In genomic region chr2:108324531-108325256, GRCh38 we compare ENCODE assay signal across 14 cellular contexts. TPM values are rescaled to one million over a fixed set of nuclear protein-coding genes. Genes with fewer than 3 reads are reported as not detected.
DNase-seq lines count a peak whose midpoint lies in the region; ATAC-seq, FAIRE-seq and TF ChIP-seq lines count a peak whose summit lies in the region.
"Had no signal": no experiment of that assay in that cellular context is flagged by ENCODE, and none has a peak within 500 bp of the region (broad histone marks: within the 10 kb centered on the region; RNA-seq: fewer than 3 reads in every experiment).

No MANE protein-coding gene starts in this region.

- no peaks in the 10 kb centered on the region for H3K36me3 Mint-ChIP-seq in HFFc6 (ENCODE audit: low read depth)
- no peaks in the 10 kb centered on the region for H3K36me3 Mint-ChIP-seq in activated naive CD4-positive, alpha-beta T cell treated with anti-CD3 and anti-CD28 coated beads, Interleukin-2, amount 50 U/mL, for 72 hours

- no peak for TF ChIP-seq RAD21 in A549 (conservative IDR thresholded peaks at IDR 0.05 in 1 of 2, IDR thresholded peaks at IDR 0.05 in 1 of 2)

- ATAC-seq in A549 (peak; percentile 72 to 74; a peak in 4 of 6 replicates), GM19452 (IDR thresholded peaks at IDR 0.05; ENCODE audit: unreplicated experiment) (no peak)
- no peak for ATAC-seq in activated naive CD4-positive, alpha-beta T cell treated with anti-CD3 and anti-CD28 coated beads, Interleukin-2, amount 50 U/mL, for 72 hours
- ATAC-seq: lower lobe of right lung had no signal

- 60% methylated on average over 2 of the region's 2 CpGs for WGBS in A549 (ENCODE audit: missing lambda C conversion rate)
- WGBS in mammary epithelial cell (ENCODE audit: low coverage, missing lambda C conversion rate): 86% methylated on average over 2 of the region's 2 CpGs

- in situ Hi-C loops in mammary epithelial cell (cut with MboI; ENCODE audit: low sequenced_read_pairs in 2 of 2): no loop called here

- TF ChIP-seq EP300 in A549 (IDR thresholded peaks at IDR 0.05): no peak

- POLR2A ChIA-PET in A549 (lab: Yijun Ruan, JAX): no interaction called here

- H3K4me3 Mint-ChIP-seq in HFFc6: no peak overlapping the region; the same call in 1 of the 2 replicates

- peak overlapping the region; percentile 35; the same call in 2 of the 3 replicates for H3K4me2 ChIP-seq in A549
- H3K4me2 ChIP-seq in mammary epithelial cell (ENCODE audit: insufficient read depth, low read depth, low read length): no peak overlapping the region

- CTCF ChIA-PET in A549 (lab: Yijun Ruan, JAX) (interaction anchor here (0.5 to 1.1 kb wide), 5 partner anchors 9 to 209 kb away, joined by 3 to 5 read pairs (median 4); no protein-coding TSS in a partner anchor), mammary epithelial cell (lab: Charles Lee; ENCODE audit: low non-redundant PET) (interaction anchor here (0.5 kb wide), 1 partner anchor 109 kb away, joined by 5 read pairs; no protein-coding TSS in a partner anchor)

- FAIRE-seq in A549 (lab: Jason Lieb, UNC): no peak

- no peak overlapping the region for H3K9ac ChIP-seq in mammary epithelial cell (ENCODE audit: insufficient read depth, low read length)

- TF ChIP-seq POLR2A in A549 (IDR thresholded peaks at IDR 0.05; ENCODE audit: low read length): no peak

- H3K79me2 ChIP-seq in mammary epithelial cell (ENCODE audit: insufficient read depth, low read length): no peaks in the 10 kb centered on the region

- H3K9me3 ChIP-seq in A549 (no peaks in the 10 kb centered on the region), mammary epithelial cell (replicated peaks; ENCODE audit: insufficient read depth, low read length) (no peaks in the 10 kb centered on the region)
- H3K9me3 ChIP-seq: adrenal gland, lower lobe of right lung, thyroid gland had no signal

- no peak overlapping the region for H2AFZ ChIP-seq in mammary epithelial cell (ENCODE audit: low read depth, low read length)

- no peaks in the 10 kb centered on the region for H3K27me3 ChIP-seq in mammary epithelial cell (ENCODE audit: insufficient read depth, low read length)
- H3K27me3 ChIP-seq: adrenal gland, thyroid gland had no signal

- peaks cover 2% of the 10 kb centered on the region for H3K27me3 Mint-ChIP-seq in HFFc6 (ENCODE audit: insufficient read depth)

- DNase-seq in A549 (ENCODE audit: low read depth in 1 of 2, low spot score in 1 of 2) (peak in 1 of 2 experiments; percentile 46), HFFc6 (peak; percentile 63), mammary epithelial cell (peak; percentile 61), iris pigment epithelial cell (ENCODE audit: low read depth) (peak; percentile 88), 8988T (no peak), T-helper 1 cell (no peak)
- DNase-seq in activated naive CD4-positive, alpha-beta T cell treated with anti-CD3 and anti-CD28 coated beads, Interleukin-2, amount 50 U/mL, for 72 hours (ENCODE audit: low spot score in 2 of 2): no peak
- DNase-seq: activated T-cell treated with anti-CD3 and anti-CD28 coated beads for 4 hours, adrenal gland, DMS153, lower lobe of right lung, thyroid gland had no signal

- dilution Hi-C loops in mammary epithelial cell (cut with HindIII; ENCODE audit: low sequenced_read_pairs): no loop called here

- H3K4me1 Mint-ChIP-seq in HFFc6 (ENCODE audit: low read depth): peaks cover 41% of the 10 kb centered on the region

- TSS peak; percentile 49 for BruUV-seq in mammary epithelial cell (replicated peaks; lab: Mats Ljungman, UMichigan)

- no peaks in the 10 kb centered on the region for H3K36me3 ChIP-seq in mammary epithelial cell (ENCODE audit: insufficient read depth, low read length)
- H3K36me3 ChIP-seq: adrenal gland, lower lobe of right lung, thyroid gland had no signal

- H3K4me3 ChIP-seq in A549 (no peak overlapping the region), mammary epithelial cell (replicated peaks in 1 of 3; ENCODE audit: insufficient read depth in 1 of 3, low read depth in 2 of 3, low read length in 3 of 3) (no peak overlapping the region)
- H3K4me3 ChIP-seq: adrenal gland, lower lobe of right lung, thyroid gland had no signal

- H3K4me1 ChIP-seq in A549: peaks cover 17% of the 10 kb centered on the region
- H3K4me1 ChIP-seq in mammary epithelial cell (ENCODE audit: insufficient read depth, low read length): peaks cover 10% of the 10 kb centered on the region
- H3K4me1 ChIP-seq: adrenal gland, lower lobe of right lung, thyroid gland had no signal

- H4K20me1 ChIP-seq in mammary epithelial cell (ENCODE audit: insufficient read depth, low read length): no peaks in the 10 kb centered on the region

- peak overlapping the region; percentile 50 to 64 for H3K27ac ChIP-seq in A549
- no peak overlapping the region for H3K27ac ChIP-seq in mammary epithelial cell (ENCODE audit: insufficient read depth, low read depth, low read length)
- H3K27ac ChIP-seq: adrenal gland, lower lobe of right lung, thyroid gland had no signal

- intact Hi-C loops in mammary epithelial cell (cut with micrococcal nuclease): no loop called here

- TF ChIP-seq CTCF in A549 (IDR thresholded peaks at IDR 0.05): no peak
- no peak for TF ChIP-seq CTCF in HFFc6 (IDR thresholded peaks at IDR 0.05)
- no peak for TF ChIP-seq CTCF in mammary epithelial cell (conservative IDR thresholded peaks at IDR 0.05 in 1 of 2, IDR thresholded peaks at IDR 0.05 in 1 of 2; ENCODE audit: extremely low read depth in 1 of 2, insufficient read depth in 1 of 2, low read depth in 1 of 2, low read length in 2 of 2)

- no peaks in the 10 kb centered on the region for H3K9me3 Mint-ChIP-seq in HFFc6
- no peaks in the 10 kb centered on the region for H3K9me3 Mint-ChIP-seq in activated naive CD4-positive, alpha-beta T cell treated with anti-CD3 and anti-CD28 coated beads, Interleukin-2, amount 50 U/mL, for 72 hours

- peak overlapping the region; percentile 78 for H3K27ac Mint-ChIP-seq in HFFc6
- H3K27ac Mint-ChIP-seq in activated naive CD4-positive, alpha-beta T cell treated with anti-CD3 and anti-CD28 coated beads, Interleukin-2, amount 50 U/mL, for 72 hours: no peak overlapping the region

TF ChIP-seq in A549, 52 proteins besides CTCF, POLR2A, EP300 and RAD21:
- no peak for TF ChIP-seq FOSL2 (IDR thresholded peaks at IDR 0.05)
- TF ChIP-seq FOSL2 (CRISPR knock-in tag; IDR thresholded peaks at IDR 0.05): 0 out of 2 replicates have a peak, but pooled peaks have one; percentile 10
- TF ChIP-seq RARB (CRISPR knock-in tag; IDR thresholded peaks at IDR 0.05): no peak

RNA-seq across cellular contexts. Expression of gene SULT1C2, which starts 36.0 kb away (rescaled TPM):
- polyA plus RNA-seq in A549 (2011; rRNA removed) (0.26 and 0.36 TPM in 2 replicates), A549 (2017; fragmentation: RNase III; extraction: RNeasy Plus Mini Kit Qiagen cat#74134 plus additional on column Dnase treatment) (0.20 to 0.61 TPM (median 0.56 TPM) in 3 replicates), mammary epithelial cell (not detected)
- 0.04 TPM in 2 replicates for polyA plus RNA-seq in A549 (2012; cell fraction: cytosol; rRNA removed)
- polyA plus RNA-seq in A549 (2012; cell fraction: nucleus; rRNA removed): 0.05 and 0.13 TPM in 2 replicates
- 0.24 and 1.2 TPM in 2 replicates for polyA minus RNA-seq in A549 (2011; rRNA and poly(A)+ RNA removed)
- total RNA-seq in HFFc6 (2021; fragmentation: NEBNext Ultra II Directional; extraction: Animal tissue kit (Norgen Biotek cat#: 25700)): not detected
- not detected for total RNA-seq in mammary epithelial cell
- polyA minus RNA-seq in mammary epithelial cell: not detected
- not detected for total RNA-seq in activated naive CD4-positive, alpha-beta T cell treated with anti-CD3 and anti-CD28 coated beads, Interleukin-2, amount 50 U/mL, for 72 hours
- total RNA-seq: A673 had no signal

RNA-seq across cellular contexts. Expression of gene SULT1C4, which starts 53.1 kb away (rescaled TPM):
- polyA plus RNA-seq in A549 (2011; rRNA removed) (0.05 TPM in 2 replicates), A549 (2017; fragmentation: RNase III; extraction: RNeasy Plus Mini Kit Qiagen cat#74134 plus additional on column Dnase treatment) (not detected in 3 replicates), mammary epithelial cell (not detected)
- polyA plus RNA-seq in A549 (2012; cell fraction: cytosol; rRNA removed): not detected in 2 replicates
- 0.07 TPM in 1 of 2 replicates, not detected in the other for polyA plus RNA-seq in A549 (2012; cell fraction: nucleus; rRNA removed)
- polyA minus RNA-seq in A549 (2011; rRNA and poly(A)+ RNA removed): 0.15 TPM in 1 of 2 replicates, not detected in the other
- total RNA-seq in HFFc6 (2021; fragmentation: NEBNext Ultra II Directional; extraction: Animal tissue kit (Norgen Biotek cat#: 25700)): not detected
- total RNA-seq in mammary epithelial cell: not detected
- not detected for polyA minus RNA-seq in mammary epithelial cell
- not detected for total RNA-seq in activated naive CD4-positive, alpha-beta T cell treated with anti-CD3 and anti-CD28 coated beads, Interleukin-2, amount 50 U/mL, for 72 hours
- total RNA-seq: A673 had no signal

Comparison
In these comparisons a context has a peak if more than half of its experiments do, and no peak if none do; other contexts are left out.
1. ATAC-seq: peak in A549 (2 of 2); none in GM19452 (single experiment) and activated naive CD4-positive, alpha-beta T cell treated with anti-CD3 and anti-CD28 coated beads, Interleukin-2, amount 50 U/mL, for 72 hours (0 of 2).
2. DNase-seq: peak in HFFc6 (single experiment), mammary epithelial cell (single experiment) and iris pigment epithelial cell (single experiment); none in 8988T (single experiment), T-helper 1 cell (0 of 5) and activated naive CD4-positive, alpha-beta T cell treated with anti-CD3 and anti-CD28 coated beads, Interleukin-2, amount 50 U/mL, for 72 hours (0 of 2).